ENCODE assay signal across 1 cellular context in genomic region chr7:129225206-129225930, GRCh38.
TF ChIP-seq lines count a peak whose summit lies in the region.

No MANE protein-coding gene starts in this region.

TF ChIP-seq in HEK293, 187 proteins besides CTCF, POLR2A, EP300 and RAD21 (continued from another document):
- TF ChIP-seq HIC1 (tag by site-specific recombination; IDR thresholded peaks at IDR 0.05) = no peak
- TF ChIP-seq ZNF184 (tag by site-specific recombination; IDR thresholded peaks at IDR 0.05) = 0 out of 2 replicates have a peak, but pooled peaks have one; percentile 20
